In genomic region chr15:98953000-98953776, GRCh38 we compare ENCODE assay signal across 7 cellular contexts. TPM values are rescaled to one million over a fixed set of nuclear protein-coding genes. Genes with fewer than 3 reads are reported as not detected.
DNase-seq lines count a peak whose midpoint lies in the region; ATAC-seq lines count a peak whose summit lies in the region.

No MANE protein-coding gene starts in this region.

- H3K9me3 ChIP-seq in esophagus (ENCODE audit: control insufficient read depth in 2 of 2, insufficient read depth in 1 of 2, low read depth in 1 of 2, low read length in 1 of 2): no peaks in the 10 kb centered on the region

- DNase-seq in GM03348 (ENCODE audit: low spot score) (no peak), hepatic stellate cell (ENCODE audit: low spot score) (no peak), SW 1271 (lab: John Stamatoyannopoulos, UW) (no peak)

- ATAC-seq in GM19395 (IDR thresholded peaks at IDR 0.05; ENCODE audit: unreplicated experiment): peak; percentile 39
- peak; percentile 36 for ATAC-seq in HG03378 (IDR thresholded peaks at IDR 0.05; ENCODE audit: unreplicated experiment)

- peaks cover 7 to 42% of the 10 kb centered on the region in 2 donors for H3K36me3 ChIP-seq in esophagus (ENCODE audit: control insufficient read depth in 2 of 2, insufficient read depth in 2 of 2, low read length in 1 of 2)

- H3K4me1 Mint-ChIP-seq in stimulated activated naive CD8-positive, alpha-beta T cell treated with anti-CD3 and anti-CD28 coated beads, Interleukin-15, Interleukin-2, amounts not matched to agents 100 ng/mL and 50 ng/mL, for 24 hours (ENCODE audit: low read depth): peaks cover 17% of the 10 kb centered on the region

- no peak overlapping the region for H3K4me3 Mint-ChIP-seq in stimulated activated naive CD8-positive, alpha-beta T cell treated with anti-CD3 and anti-CD28 coated beads, Interleukin-15, Interleukin-2, amounts not matched to agents 100 ng/mL and 50 ng/mL, for 24 hours

- peaks cover 2 to 12% of the 10 kb centered on the region in 2 donors for H3K4me1 ChIP-seq in esophagus (ENCODE audit: control insufficient read depth in 2 of 2, insufficient read depth in 2 of 2, low read length in 1 of 2)

- WGBS in esophagus, 2 donors: 70 to 75% methylated on average over 19 of the region's 19 CpGs

- H3K27ac ChIP-seq in esophagus (ENCODE audit: low read depth in 2 of 2, low read length in 1 of 2): peak overlapping the region; percentile 74 to 77

- no peaks in the 10 kb centered on the region for H3K9me3 Mint-ChIP-seq in stimulated activated naive CD8-positive, alpha-beta T cell treated with anti-CD3 and anti-CD28 coated beads, Interleukin-15, Interleukin-2, amounts not matched to agents 100 ng/mL and 50 ng/mL, for 24 hours

- H3K27me3 ChIP-seq in esophagus (ENCODE audit: control insufficient read depth in 1 of 2, insufficient read depth in 2 of 2, low read length in 2 of 2): no peaks in the 10 kb centered on the region

- H3K4me3 ChIP-seq in esophagus (ENCODE audit: low read depth in 1 of 2, low read length in 2 of 2): no peak overlapping the region

- no peaks in the 10 kb centered on the region for H3K27me3 Mint-ChIP-seq in stimulated activated naive CD8-positive, alpha-beta T cell treated with anti-CD3 and anti-CD28 coated beads, Interleukin-15, Interleukin-2, amounts not matched to agents 100 ng/mL and 50 ng/mL, for 24 hours

- H3K36me3 Mint-ChIP-seq in stimulated activated naive CD8-positive, alpha-beta T cell treated with anti-CD3 and anti-CD28 coated beads, Interleukin-15, Interleukin-2, amounts not matched to agents 100 ng/mL and 50 ng/mL, for 24 hours (ENCODE audit: low read depth): peaks cover 20% of the 10 kb centered on the region

- peak overlapping the region; percentile 65 for H3K27ac Mint-ChIP-seq in stimulated activated naive CD8-positive, alpha-beta T cell treated with anti-CD3 and anti-CD28 coated beads, Interleukin-15, Interleukin-2, amounts not matched to agents 100 ng/mL and 50 ng/mL, for 24 hours

RNA-seq across cellular contexts. Expression of gene PGPEP1L, which starts 54.4 kb away (rescaled TPM):
- polyA plus RNA-seq in esophagus: under 1 TPM; 0.31 to 0.45 TPM
